9 cellular contexts compared by ENCODE assay signal in genomic region chr13:81247711-81248110, GRCh38.
"Had no signal": no experiment of that assay in that cellular context is flagged by ENCODE, and none has a peak within 500 bp of the region (broad histone marks: within the 10 kb centered on the region; RNA-seq: fewer than 3 reads in every experiment).

No MANE protein-coding gene starts in this region.

- H3K9me3 ChIP-seq: HAP-1 had no signal

- H3K4me3 ChIP-seq: GM23248, HAP-1, K562 had no signal

- H3K27ac ChIP-seq: GM23248, HL-60 had no signal

- H2AFZ ChIP-seq: GM23248 had no signal

- DNase-seq: GM23248, GOT3, H7, HFFc6, IMR-90 had no signal

- H3K4me1 ChIP-seq: HAP-1 had no signal

- H3K36me3 ChIP-seq: HAP-1 had no signal

- ATAC-seq: HCT116, K562 had no signal

- H3K9ac ChIP-seq: GM23248 had no signal

- FAIRE-seq: K562 had no signal
